In genomic region chr7:155804897-155805825, GRCh38 we compare ENCODE assay signal across 8 cellular contexts. TPM values are rescaled to one million over a fixed set of nuclear protein-coding genes. Genes with fewer than 3 reads are reported as not detected.
A peak's percentile ranks its signal among the peaks of the same experiment; 100 is the strongest.
DNase-seq lines count a peak whose midpoint lies in the region; ATAC-seq and TF ChIP-seq lines count a peak whose summit lies in the region.

No MANE protein-coding gene starts in this region.

- WGBS in esophagus, 2 donors, result 1 to 5% methylated on average over 77 to 91 of the region's 91 CpGs
- WGBS in suprapubic skin, result 0% methylated on average over 11 of the region's 91 CpGs

- no peak overlapping the region for H3K27ac Mint-ChIP-seq in nephron

- no peak for TF ChIP-seq POLR2A in suprapubic skin (IDR thresholded peaks at IDR 0.05)

- ATAC-seq in HG02970 (IDR thresholded peaks at IDR 0.05; ENCODE audit: low FRiP score, unreplicated experiment), result no peak

- H3K27ac ChIP-seq in esophagus (ENCODE audit: low read depth in 2 of 2, low read length in 1 of 2) (no peak overlapping the region), suprapubic skin (no peak overlapping the region)

- no peak for TF ChIP-seq EP300 in suprapubic skin (IDR thresholded peaks at IDR 0.05)

- H3K27me3 Mint-ChIP-seq in nephron (ENCODE audit: low read depth), result peaks cover 93% of the 10 kb centered on the region

- peaks cover 28% of the 10 kb centered on the region for H3K4me1 Mint-ChIP-seq in nephron

- no peaks in the 10 kb centered on the region for H3K9me3 Mint-ChIP-seq in nephron

- no peaks in the 10 kb centered on the region for H3K36me3 ChIP-seq in H7 (replicated peaks; ENCODE audit: control insufficient read depth, insufficient read depth, low read length)
- H3K36me3 ChIP-seq in esophagus (ENCODE audit: control insufficient read depth in 2 of 2, insufficient read depth in 2 of 2, low read length in 1 of 2), result no peaks in the 10 kb centered on the region
- no peaks in the 10 kb centered on the region for H3K36me3 ChIP-seq in suprapubic skin

- H3K4me3 ChIP-seq in H7 (ENCODE audit: insufficient read depth, low read depth, low read length), result peak overlapping the region; percentile 30
- peak overlapping the region; percentile 17 to 19 for H3K4me3 ChIP-seq in esophagus (ENCODE audit: low read depth in 1 of 2, low read length in 2 of 2)
- H3K4me3 ChIP-seq in suprapubic skin, result peak overlapping the region; percentile 38

- peaks cover 18 to 19% of the 10 kb centered on the region in 2 donors for H3K4me1 ChIP-seq in esophagus (ENCODE audit: control insufficient read depth in 2 of 2, insufficient read depth in 2 of 2, low read length in 1 of 2)
- peaks cover 59% of the 10 kb centered on the region for H3K4me1 ChIP-seq in suprapubic skin

- peak; percentile 55 for DNase-seq in DMS79 (lab: John Stamatoyannopoulos, UW)
- peak; percentile 98 for DNase-seq in H7
- DNase-seq in NCI-H2171 (lab: John Stamatoyannopoulos, UW), result peak; percentile 74
- peak; percentile 20 for DNase-seq in activated T-cell treated with anti-CD3 and anti-CD28 coated beads for 4 hours
- no peak for DNase-seq in suprapubic skin (ENCODE audit: low spot score in 2 of 2)

- H3K27me3 ChIP-seq in H7 (ENCODE audit: control insufficient read depth, insufficient read depth, low read length), result peaks cover 88% of the 10 kb centered on the region
- peaks cover 17 to 55% of the 10 kb centered on the region in 2 donors for H3K27me3 ChIP-seq in esophagus (ENCODE audit: control insufficient read depth in 1 of 2, insufficient read depth in 2 of 2, low read length in 2 of 2)
- peaks cover 97% of the 10 kb centered on the region for H3K27me3 ChIP-seq in suprapubic skin

- TF ChIP-seq CTCF in nephron (IDR thresholded peaks at IDR 0.05; ENCODE audit: unreplicated experiment in 3 of 3) (peak; percentile 43 to 78 (median 60)), suprapubic skin (IDR thresholded peaks at IDR 0.05) (no peak)

- H3K9me3 ChIP-seq in esophagus (ENCODE audit: control insufficient read depth in 2 of 2, insufficient read depth in 1 of 2, low read depth in 1 of 2, low read length in 1 of 2) (no peaks in the 10 kb centered on the region), suprapubic skin (no peaks in the 10 kb centered on the region)

- H3K4me3 Mint-ChIP-seq in nephron, result peak overlapping the region; percentile 67 to 82 (median 77)

- no peaks in the 10 kb centered on the region for H3K36me3 Mint-ChIP-seq in nephron (ENCODE audit: low read depth)

RNA-seq across cellular contexts. Expression of gene SHH, which starts 7.1 kb away (rescaled TPM):
- 1.5 and 4.6 TPM in 2 replicates for total RNA-seq in H7 (2014; rRNA removed; shearing (Covaris generic))
- under 1 TPM; 0.01 to 0.04 TPM for polyA plus RNA-seq in esophagus
- under 1 TPM in 2 of 4 donors, not detected in 2; 0.21 to 0.68 TPM for total RNA-seq in suprapubic skin

Comparison
In these comparisons a context has a peak if more than half of its experiments do, and no peak if none do; other contexts are left out.
1. DNase-seq: peak in DMS79 (single experiment), H7 (single experiment), NCI-H2171 (single experiment) and activated T-cell treated with anti-CD3 and anti-CD28 coated beads for 4 hours (single experiment); none in suprapubic skin (0 of 2).
2. CTCF ChIP-seq: peak in nephron (3 of 3); none in suprapubic skin (0 of 2).
3. Peak in every context shown above with its lines, with median percentiles within 50 percentile points of each other: H3K4me3 ChIP-seq.